9 cellular contexts compared by ENCODE assay signal in the genomic region with DNA sequence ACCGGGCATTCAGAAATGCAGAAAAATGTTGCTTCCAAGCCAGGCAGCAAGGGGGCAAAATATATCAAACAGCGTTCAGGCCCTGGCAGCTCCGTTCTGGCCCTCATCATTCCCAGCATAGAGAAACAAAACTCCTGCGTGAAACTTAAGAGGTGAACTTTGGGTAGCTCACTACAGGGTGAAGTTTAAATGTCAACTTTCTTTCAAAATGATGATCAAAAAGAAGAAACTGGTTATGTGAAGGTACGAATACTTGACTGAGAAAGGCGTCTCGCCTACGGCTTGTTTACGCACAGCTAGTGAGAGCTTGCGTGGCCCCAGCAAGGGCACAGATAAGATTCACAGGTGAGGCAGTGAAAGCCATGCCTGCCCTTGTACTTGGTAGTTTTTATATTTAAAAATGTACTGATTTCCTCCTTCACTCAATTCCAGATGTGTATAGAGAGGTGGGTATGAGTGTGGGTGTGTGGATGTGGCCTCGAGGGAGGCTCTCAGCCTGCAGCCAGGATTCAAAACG.
DNase-seq lines count a peak whose midpoint lies in the region; ATAC-seq and TF ChIP-seq lines count a peak whose summit lies in the region.
"Had no signal": no experiment of that assay in that cellular context is flagged by ENCODE, and none has a peak within 500 bp of the region (broad histone marks: within the 10 kb centered on the region; RNA-seq: fewer than 3 reads in every experiment).

No MANE protein-coding gene starts in this region.

- H3K4me1 ChIP-seq in PC-9 (replicated peaks; ENCODE audit: insufficient read depth) (no peaks in the 10 kb centered on the region), MM.1S (ENCODE audit: low read length) (no peaks in the 10 kb centered on the region)

- H3K79me2 ChIP-seq in PC-9 (ENCODE audit: low read depth) (no peaks in the 10 kb centered on the region), MM.1S (ENCODE audit: low read length) (no peaks in the 10 kb centered on the region)

- H3K4me1 Mint-ChIP-seq in effector memory CD8-positive, alpha-beta T cell (ENCODE audit: low read depth in 2 of 2) = peaks cover 49 to 56% of the 10 kb centered on the region in 2 donors

- no peaks in the 10 kb centered on the region for H3K36me3 ChIP-seq in PC-9 (ENCODE audit: low read depth)
- H3K36me3 ChIP-seq in MM.1S (replicated peaks; ENCODE audit: insufficient read depth, low read length) = no peaks in the 10 kb centered on the region

- no peak overlapping the region for H3K9ac ChIP-seq in MM.1S (ENCODE audit: low read length)

- no peaks in the 10 kb centered on the region for H3K9me3 Mint-ChIP-seq in effector memory CD8-positive, alpha-beta T cell

- H3K4me2 ChIP-seq in PC-9 (no peak overlapping the region), MM.1S (ENCODE audit: low read depth, low read length) (no peak overlapping the region)

- peaks cover 31% of the 10 kb centered on the region for H3K27me3 ChIP-seq in PC-9 (ENCODE audit: insufficient read depth, low read depth)
- no peaks in the 10 kb centered on the region for H3K27me3 ChIP-seq in MM.1S (replicated peaks; ENCODE audit: insufficient read depth, low read length)
- H3K27me3 ChIP-seq: tibial artery had no signal

- CTCF ChIA-PET in PC-9 (lab: Charles Lee) = no interaction called here

- H3K9me3 ChIP-seq in PC-9 (ENCODE audit: insufficient read depth, low read depth) = no peaks in the 10 kb centered on the region
- H3K9me3 ChIP-seq in MM.1S (replicated peaks; ENCODE audit: insufficient read depth, low read length) = no peaks in the 10 kb centered on the region
- H3K9me3 ChIP-seq: tibial artery had no signal

- H3K9me2 ChIP-seq in PC-9 (ENCODE audit: insufficient read depth) (no peaks in the 10 kb centered on the region), MM.1S (replicated peaks; ENCODE audit: insufficient read depth, low read length) (no peaks in the 10 kb centered on the region)

- no peaks in the 10 kb centered on the region for H3K27me3 Mint-ChIP-seq in effector memory CD8-positive, alpha-beta T cell

- H3F3A ChIP-seq in PC-9 (ENCODE audit: insufficient read depth, low read depth) (no peaks in the 10 kb centered on the region), MM.1S (ENCODE audit: insufficient read depth, low read length) (no peaks in the 10 kb centered on the region)

- no peaks in the 10 kb centered on the region for H4K20me1 ChIP-seq in PC-9 (ENCODE audit: insufficient read depth)
- no peaks in the 10 kb centered on the region for H4K20me1 ChIP-seq in MM.1S (ENCODE audit: insufficient read depth, low read length)

- TF ChIP-seq CTCF in PC-9 (conservative IDR thresholded peaks at IDR 0.05) (no peak), MM.1S (IDR thresholded peaks at IDR 0.05; ENCODE audit: low read length) (no peak)

- no TSS peak for BruUV-seq in PC-9 (replicated peaks; lab: Mats Ljungman, UMichigan)

- no peak overlapping the region for H3K4me3 ChIP-seq in PC-9
- no peak overlapping the region for H3K4me3 ChIP-seq in MM.1S (ENCODE audit: low read length)
- H3K4me3 ChIP-seq: tibial artery had no signal

- no peak overlapping the region for H2AFZ ChIP-seq in PC-9
- H2AFZ ChIP-seq in MM.1S (ENCODE audit: low read length) = no peak overlapping the region

- DNase-seq in T-helper 22 cell (ENCODE audit: low read depth) = peak; percentile 26
- DNase-seq in effector memory CD8-positive, alpha-beta T cell = peak in 1 of 3 experiments; percentile 27
- DNase-seq in PC-9 = no peak
- DNase-seq in NCI-H82 (lab: John Stamatoyannopoulos, UW) = no peak
- no peak for DNase-seq in MM.1S
- no peak for DNase-seq in NCI-H1417 (lab: John Stamatoyannopoulos, UW)

- no peak overlapping the region for H3K27ac ChIP-seq in PC-9
- H3K27ac ChIP-seq in MM.1S (ENCODE audit: low read length) = no peak overlapping the region
- H3K27ac ChIP-seq: tibial artery had no signal

- peak overlapping the region; percentile 96 to 97 for H3K27ac Mint-ChIP-seq in effector memory CD8-positive, alpha-beta T cell

- POLR2A ChIA-PET in PC-9 (lab: Charles Lee; ENCODE audit: unreplicated experiment) = interaction anchor here (0.6 kb wide), 1 partner anchor 437 kb away, joined by 5 read pairs; no protein-coding TSS in a partner anchor

- peak overlapping the region; percentile 88 to 91 for H3K4me3 Mint-ChIP-seq in effector memory CD8-positive, alpha-beta T cell

- intact Hi-C loops in PC-9 (cut with micrococcal nuclease; ENCODE audit: unreplicated experiment) = loop anchor here (10.0 kb wide), 1 partner anchor 122 kb away; no protein-coding TSS in a partner anchor

- H3K36me3 Mint-ChIP-seq in effector memory CD8-positive, alpha-beta T cell (ENCODE audit: insufficient read depth) = peaks cover 25% of the 10 kb centered on the region

- ATAC-seq in GM18502 (IDR thresholded peaks at IDR 0.05; ENCODE audit: poor library complexity, unreplicated experiment) (peak; percentile 30), HG02840 (IDR thresholded peaks at IDR 0.05; ENCODE audit: low FRiP score, unreplicated experiment) (peak; percentile 36)
- peak; percentile 41 for ATAC-seq in effector memory CD8-positive, alpha-beta T cell (replicated peaks)
